Comparison of ENCODE assay signal across 17 cellular contexts in genomic region chr17:68201425-68201785, GRCh38. TPM values are rescaled to one million over a fixed set of nuclear protein-coding genes. Genes with fewer than 3 reads are reported as not detected.
DNase-seq lines count a peak whose midpoint lies in the region; ATAC-seq, FAIRE-seq and TF ChIP-seq lines count a peak whose summit lies in the region.
"Had no signal": no experiment of that assay in that cellular context is flagged by ENCODE, and none has a peak within 500 bp of the region (broad histone marks: within the 10 kb centered on the region; RNA-seq: fewer than 3 reads in every experiment).

No MANE protein-coding gene starts in this region.

- no peak overlapping the region for H3K27ac ChIP-seq in CD8-positive, alpha-beta memory T cell (ENCODE audit: low read depth, low read length)
- no peak overlapping the region for H3K27ac ChIP-seq in OCI-LY3 (ENCODE audit: low read length)
- H3K27ac ChIP-seq: brain microvascular endothelial cell, HL-60, SJCRH30, skin epidermis, tibial nerve had no signal

- peaks cover 6% of the 10 kb centered on the region for H3K27me3 ChIP-seq in CD8-positive, alpha-beta memory T cell (ENCODE audit: insufficient read depth, low read length, poor library complexity, severe bottlenecking)
- peaks cover 3% of the 10 kb centered on the region; the same call in 1 of the 2 replicates for H3K27me3 ChIP-seq in OCI-LY3 (ENCODE audit: low read depth, low read length)

- H3K4me3 ChIP-seq in CD8-positive, alpha-beta memory T cell (ENCODE audit: low read length), result no peak overlapping the region
- peak overlapping the region; percentile 80 for H3K4me3 ChIP-seq in OCI-LY3 (ENCODE audit: low read length)

- H3K27me3 Mint-ChIP-seq in T-helper 2 cell treated with Interferon-gamma antibody and Interleukin-4, amounts not matched to agents 5 μg/mL and 100 μg/mL, for 36 hours (ENCODE audit: low read depth), result peaks cover 34% of the 10 kb centered on the region
- peaks cover 0 to 3% of the 10 kb centered on the region in 2 donors for H3K27me3 Mint-ChIP-seq in CD8-positive, alpha-beta memory T cell
- peaks cover 10 to 24% (median 20%) of the 10 kb centered on the region in 3 donors for H3K27me3 Mint-ChIP-seq in immature natural killer cell (ENCODE audit: low read depth in 3 of 3)

- no peak for TF ChIP-seq POLR2A in GM12891 (IDR thresholded peaks at IDR 0.05; ENCODE audit: low read depth, low read length)

- H3K9me3 Mint-ChIP-seq in T-helper 2 cell treated with Interferon-gamma antibody and Interleukin-4, amounts not matched to agents 5 μg/mL and 100 μg/mL, for 36 hours, result no peaks in the 10 kb centered on the region
- H3K9me3 Mint-ChIP-seq in CD8-positive, alpha-beta memory T cell, result no peaks in the 10 kb centered on the region
- no peaks in the 10 kb centered on the region for H3K9me3 Mint-ChIP-seq in immature natural killer cell
- H3K9me3 Mint-ChIP-seq: T-helper 1 cell treated with Interleukin-12 subunit alpha and Interleukin-12 subunit beta and Interleukin-4 antibody, amounts not matched to agents 30 μg/mL and 1 μg/mL, for 36 hours had no signal

- H2AFZ ChIP-seq in OCI-LY3 (ENCODE audit: low read depth, low read length), result 0 out of 2 replicates have a peak overlapping the region, but pooled peaks have one; percentile 92

- H3K36me3 Mint-ChIP-seq in T-helper 2 cell treated with Interferon-gamma antibody and Interleukin-4, amounts not matched to agents 5 μg/mL and 100 μg/mL, for 36 hours (ENCODE audit: low read depth), result peaks cover 3% of the 10 kb centered on the region
- peaks cover 0 to 9% (median 0%) of the 10 kb centered on the region in 3 donors for H3K36me3 Mint-ChIP-seq in CD8-positive, alpha-beta memory T cell
- H3K36me3 Mint-ChIP-seq in immature natural killer cell, result peaks cover 0 to 3% (median 0%) of the 10 kb centered on the region in 3 donors

- CTCF ChIA-PET in CD8-positive, alpha-beta memory T cell (lab: Charles Lee), result interaction anchor here (0.6 to 8.1 kb wide), 17 partner anchors 11 to 264 kb away, joined by 3 to 183 read pairs (median 7); partner anchors contain the start of genes AMZ2 and WIPI1

- H3K4me2 ChIP-seq in OCI-LY3 (ENCODE audit: low read length), result peak overlapping the region; percentile 97

- H3K9ac ChIP-seq in OCI-LY3 (ENCODE audit: low read length), result peak overlapping the region; percentile 60; the same call in 1 of the 2 replicates

- H3K79me2 ChIP-seq in OCI-LY3 (ENCODE audit: low read length), result peaks cover 7% of the 10 kb centered on the region

- peaks cover 30% of the 10 kb centered on the region for H3K4me1 ChIP-seq in CD8-positive, alpha-beta memory T cell (ENCODE audit: insufficient read depth, low read length)
- peaks cover 19% of the 10 kb centered on the region for H3K4me1 ChIP-seq in OCI-LY3 (ENCODE audit: low read length)

- H3K27ac Mint-ChIP-seq in T-helper 2 cell treated with Interferon-gamma antibody and Interleukin-4, amounts not matched to agents 5 μg/mL and 100 μg/mL, for 36 hours, result no peak overlapping the region
- peak overlapping the region in 4 of 8 donors; percentile 64 to 84 (median 66) for H3K27ac Mint-ChIP-seq in CD8-positive, alpha-beta memory T cell
- H3K27ac Mint-ChIP-seq in immature natural killer cell, result peak overlapping the region in 1 of 6 donors; percentile 40
- H3K27ac Mint-ChIP-seq: T-helper 1 cell treated with Interleukin-12 subunit alpha and Interleukin-12 subunit beta and Interleukin-4 antibody, amounts not matched to agents 30 μg/mL and 1 μg/mL, for 36 hours had no signal

- H4K20me1 ChIP-seq in OCI-LY3 (ENCODE audit: insufficient read depth, low read length), result no peaks in the 10 kb centered on the region

- no peak for FAIRE-seq in GM12891 (lab: Jason Lieb, UNC)
- FAIRE-seq: RCC 7860 had no signal

- no peaks in the 10 kb centered on the region for H3K9me3 ChIP-seq in CD8-positive, alpha-beta memory T cell (ENCODE audit: low read length)
- no peaks in the 10 kb centered on the region for H3K9me3 ChIP-seq in OCI-LY3 (ENCODE audit: insufficient read depth, low read length)
- H3K9me3 ChIP-seq: left ventricle myocardium inferior, SJCRH30, tibial nerve had no signal

- no peak for DNase-seq in T-helper 2 cell treated with Interferon-gamma antibody and Interleukin-4, amounts not matched to agents 5 μg/mL and 100 μg/mL, for 36 hours (ENCODE audit: low spot score)
- DNase-seq in T-helper 2 cell (no peak), immature natural killer cell (no peak), GM12891 (ENCODE audit: insufficient read length, low spot score) (no peak), DMS53 treated with DMSO at 0.1 percent for 48 hours (lab: John Stamatoyannopoulos, UW; ENCODE audit: unreplicated experiment) (no peak)
- DNase-seq in CD8-positive, alpha-beta memory T cell, result no peak
- DNase-seq: amniotic stem cell had no signal

- no peak for TF ChIP-seq CTCF in OCI-LY3 (IDR thresholded peaks at IDR 0.05; ENCODE audit: low read depth, low read length)

- H3K4me1 Mint-ChIP-seq in T-helper 2 cell treated with Interferon-gamma antibody and Interleukin-4, amounts not matched to agents 5 μg/mL and 100 μg/mL, for 36 hours (ENCODE audit: low read depth), result peaks cover 18% of the 10 kb centered on the region
- H3K4me1 Mint-ChIP-seq in CD8-positive, alpha-beta memory T cell, result peaks cover 22 to 44% (median 27%) of the 10 kb centered on the region in 3 donors
- H3K4me1 Mint-ChIP-seq in immature natural killer cell, result peaks cover 36 to 43% of the 10 kb centered on the region in 2 donors

- no peaks in the 10 kb centered on the region for H3K36me3 ChIP-seq in CD8-positive, alpha-beta memory T cell (ENCODE audit: insufficient read depth, low read length)
- no peaks in the 10 kb centered on the region for H3K36me3 ChIP-seq in OCI-LY3 (replicated peaks; ENCODE audit: low read depth, low read length)
- H3K36me3 ChIP-seq: brain microvascular endothelial cell, left ventricle myocardium inferior, SJCRH30, tibial nerve had no signal

- peak overlapping the region; percentile 75 for H3K4me3 Mint-ChIP-seq in T-helper 2 cell treated with Interferon-gamma antibody and Interleukin-4, amounts not matched to agents 5 μg/mL and 100 μg/mL, for 36 hours
- H3K4me3 Mint-ChIP-seq in CD8-positive, alpha-beta memory T cell, result peak overlapping the region; percentile 39 to 85 (median 57)
- H3K4me3 Mint-ChIP-seq in immature natural killer cell, result peak overlapping the region in 3 of 5 donors; percentile 24 to 62 (median 48)

- ATAC-seq in GM18907 (IDR thresholded peaks at IDR 0.05; ENCODE audit: unreplicated experiment), result no peak

- POLR2A ChIA-PET in CD8-positive, alpha-beta memory T cell (lab: Charles Lee), result interaction anchor here (1.1 to 7.0 kb wide), 5 partner anchors 18 to 259 kb away, joined by 3 to 171 read pairs (median 7); partner anchors contain the start of gene AMZ2

TF ChIP-seq in GM12891, 5 proteins besides CTCF, POLR2A, EP300 and RAD21:
- TF ChIP-seq POU2F2 (IDR thresholded peaks at IDR 0.05; ENCODE audit: low read depth, low read length) (no peak), SPI1 (IDR thresholded peaks at IDR 0.05; ENCODE audit: low read depth, low read length) (no peak), TAF1 (IDR thresholded peaks at IDR 0.05; ENCODE audit: low read depth, low read length) (no peak), POLR2AphosphoS5 (IDR thresholded peaks at IDR 0.05; ENCODE audit: low read depth, low read length) (no peak), PAX5 (IDR thresholded peaks at IDR 0.05; ENCODE audit: insufficient read depth, low read length, severe bottlenecking) (no peak)

RNA-seq across cellular contexts. Expression of gene AMZ2, which starts 46.4 kb away (rescaled TPM):
- total RNA-seq in CD8-positive, alpha-beta memory T cell, result 100 to 1,000 TPM; 113 to 118 TPM
- polyA plus RNA-seq in CD8-positive, alpha-beta memory T cell, result 141 TPM
- 100 to 1,000 TPM; 146 to 193 (median 169) TPM for polyA plus RNA-seq in immature natural killer cell
- 84.6 TPM for polyA plus RNA-seq in GM12891 (2012; ENCODE audit: low read depth, missing spikeins)
